Comparison of ENCODE assay signal across 1 cellular context in the genomic region with DNA sequence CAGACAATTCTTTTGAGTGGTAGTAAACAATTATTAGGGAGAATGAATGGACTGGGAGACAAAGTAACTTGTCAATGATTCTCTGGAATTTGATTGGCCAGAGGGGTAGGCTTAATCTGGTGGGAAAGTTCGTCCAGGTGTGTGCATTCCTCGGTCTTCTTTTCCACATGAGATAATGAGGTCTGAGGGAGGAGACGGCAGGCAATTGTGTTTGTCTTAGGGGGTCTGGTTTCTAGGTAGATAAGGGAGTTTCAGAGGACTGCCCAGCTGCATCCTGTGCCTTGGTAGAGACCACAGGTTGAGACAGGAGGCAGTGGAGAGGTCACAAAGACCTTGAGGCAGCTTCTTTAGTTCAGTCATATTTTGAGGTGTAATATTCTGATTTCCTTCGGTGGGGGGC.
TF ChIP-seq lines count a peak whose summit lies in the region.

No MANE protein-coding gene starts in this region.

TF ChIP-seq in GM23338, 12 proteins besides CTCF, POLR2A, EP300 and RAD21 (continued from another document):
- TF ChIP-seq, protein P1, sequence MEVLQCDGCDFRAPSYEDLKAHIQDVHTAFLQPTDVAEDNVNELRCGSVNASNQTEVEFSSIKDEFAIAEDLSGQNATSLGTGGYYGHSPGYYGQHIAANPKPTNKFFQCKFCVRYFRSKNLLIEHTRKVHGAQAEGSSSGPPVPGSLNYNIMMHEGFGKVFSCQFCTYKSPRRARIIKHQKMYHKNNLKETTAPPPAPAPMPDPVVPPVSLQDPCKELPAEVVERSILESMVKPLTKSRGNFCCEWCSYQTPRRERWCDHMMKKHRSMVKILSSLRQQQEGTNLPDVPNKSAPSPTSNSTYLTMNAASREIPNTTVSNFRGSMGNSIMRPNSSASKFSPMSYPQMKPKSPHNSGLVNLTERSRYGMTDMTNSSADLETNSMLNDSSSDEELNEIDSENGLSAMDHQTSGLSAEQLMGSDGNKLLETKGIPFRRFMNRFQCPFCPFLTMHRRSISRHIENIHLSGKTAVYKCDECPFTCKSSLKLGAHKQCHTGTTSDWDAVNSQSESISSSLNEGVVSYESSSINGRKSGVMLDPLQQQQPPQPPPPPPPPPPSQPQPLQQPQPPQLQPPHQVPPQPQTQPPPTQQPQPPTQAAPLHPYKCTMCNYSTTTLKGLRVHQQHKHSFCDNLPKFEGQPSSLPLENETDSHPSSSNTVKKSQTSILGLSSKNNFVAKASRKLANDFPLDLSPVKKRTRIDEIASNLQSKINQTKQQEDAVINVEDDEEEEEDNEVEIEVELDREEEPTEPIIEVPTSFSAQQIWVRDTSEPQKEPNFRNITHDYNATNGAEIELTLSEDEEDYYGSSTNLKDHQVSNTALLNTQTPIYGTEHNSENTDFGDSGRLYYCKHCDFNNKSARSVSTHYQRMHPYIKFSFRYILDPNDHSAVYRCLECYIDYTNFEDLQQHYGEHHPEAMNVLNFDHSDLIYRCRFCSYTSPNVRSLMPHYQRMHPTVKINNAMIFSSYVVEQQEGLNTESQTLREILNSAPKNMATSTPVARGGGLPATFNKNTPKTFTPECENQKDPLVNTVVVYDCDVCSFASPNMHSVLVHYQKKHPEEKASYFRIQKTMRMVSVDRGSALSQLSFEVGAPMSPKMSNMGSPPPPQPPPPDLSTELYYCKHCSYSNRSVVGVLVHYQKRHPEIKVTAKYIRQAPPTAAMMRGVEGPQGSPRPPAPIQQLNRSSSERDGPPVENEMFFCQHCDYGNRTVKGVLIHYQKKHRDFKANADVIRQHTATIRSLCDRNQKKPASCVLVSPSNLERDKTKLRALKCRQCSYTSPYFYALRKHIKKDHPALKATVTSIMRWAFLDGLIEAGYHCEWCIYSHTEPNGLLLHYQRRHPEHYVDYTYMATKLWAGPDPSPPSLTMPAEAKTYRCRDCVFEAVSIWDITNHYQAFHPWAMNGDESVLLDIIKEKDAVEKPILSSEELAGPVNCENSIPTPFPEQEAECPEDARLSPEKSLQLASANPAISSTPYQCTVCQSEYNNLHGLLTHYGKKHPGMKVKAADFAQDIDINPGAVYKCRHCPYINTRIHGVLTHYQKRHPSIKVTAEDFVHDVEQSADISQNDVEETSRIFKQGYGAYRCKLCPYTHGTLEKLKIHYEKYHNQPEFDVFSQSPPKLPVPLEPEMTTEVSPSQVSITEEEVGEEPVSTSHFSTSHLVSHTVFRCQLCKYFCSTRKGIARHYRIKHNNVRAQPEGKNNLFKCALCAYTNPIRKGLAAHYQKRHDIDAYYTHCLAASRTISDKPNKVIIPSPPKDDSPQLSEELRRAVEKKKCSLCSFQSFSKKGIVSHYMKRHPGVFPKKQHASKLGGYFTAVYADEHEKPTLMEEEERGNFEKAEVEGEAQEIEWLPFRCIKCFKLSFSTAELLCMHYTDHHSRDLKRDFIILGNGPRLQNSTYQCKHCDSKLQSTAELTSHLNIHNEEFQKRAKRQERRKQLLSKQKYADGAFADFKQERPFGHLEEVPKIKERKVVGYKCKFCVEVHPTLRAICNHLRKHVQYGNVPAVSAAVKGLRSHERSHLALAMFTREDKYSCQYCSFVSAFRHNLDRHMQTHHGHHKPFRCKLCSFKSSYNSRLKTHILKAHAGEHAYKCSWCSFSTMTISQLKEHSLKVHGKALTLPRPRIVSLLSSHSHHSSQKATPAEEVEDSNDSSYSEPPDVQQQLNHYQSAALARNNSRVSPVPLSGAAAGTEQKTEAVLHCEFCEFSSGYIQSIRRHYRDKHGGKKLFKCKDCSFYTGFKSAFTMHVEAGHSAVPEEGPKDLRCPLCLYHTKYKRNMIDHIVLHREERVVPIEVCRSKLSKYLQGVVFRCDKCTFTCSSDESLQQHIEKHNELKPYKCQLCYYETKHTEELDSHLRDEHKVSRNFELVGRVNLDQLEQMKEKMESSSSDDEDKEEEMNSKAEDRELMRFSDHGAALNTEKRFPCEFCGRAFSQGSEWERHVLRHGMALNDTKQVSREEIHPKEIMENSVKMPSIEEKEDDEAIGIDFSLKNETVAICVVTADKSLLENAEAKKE (CRISPR knock-in tag; IDR thresholded peaks at IDR 0.05), result no peak
- no peak for TF ChIP-seq ZNF114 (CRISPR knock-in tag; IDR thresholded peaks at IDR 0.05)
- no peak for TF ChIP-seq JUNB (IDR thresholded peaks at IDR 0.05; ENCODE audit: unreplicated experiment)
- no peak for TF ChIP-seq NANOG (IDR thresholded peaks at IDR 0.05; ENCODE audit: borderline replicate concordance)
